Comparison of ENCODE assay signal across 14 cellular contexts in the genomic region with DNA sequence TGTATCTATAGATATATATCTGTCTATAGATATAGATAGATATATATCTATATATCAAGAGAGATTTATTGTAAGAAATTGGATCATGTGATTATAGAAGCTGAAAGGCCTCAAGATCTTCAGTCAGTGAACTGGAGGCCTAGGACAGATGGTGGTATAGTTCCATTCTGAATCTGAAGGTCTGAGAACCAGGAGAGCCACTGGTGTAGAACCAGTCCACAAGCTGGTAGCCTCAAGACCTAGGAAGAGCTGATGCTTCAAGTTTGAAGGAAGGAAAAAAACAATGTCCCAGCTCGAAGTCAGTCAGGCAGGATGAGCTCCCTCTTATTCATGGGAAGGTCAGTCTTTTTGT.
DNase-seq lines count a peak whose midpoint lies in the region; ATAC-seq lines count a peak whose summit lies in the region.
"Had no signal": no experiment of that assay in that cellular context is flagged by ENCODE, and none has a peak within 500 bp of the region (broad histone marks: within the 10 kb centered on the region; RNA-seq: fewer than 3 reads in every experiment).

No MANE protein-coding gene starts in this region.

- ATAC-seq in GM18519 (IDR thresholded peaks at IDR 0.05; ENCODE audit: low FRiP score, unreplicated experiment) (peak; percentile 66), GM19468 (IDR thresholded peaks at IDR 0.05; ENCODE audit: extremely low read depth, unreplicated experiment) (peak; percentile 59), HG02885 (IDR thresholded peaks at IDR 0.05; ENCODE audit: poor library complexity, unreplicated experiment) (peak; percentile 67), HG03558 (IDR thresholded peaks at IDR 0.05; ENCODE audit: extremely low read depth, unreplicated experiment) (peak; percentile 47)
- ATAC-seq: naive thymus-derived CD4-positive, alpha-beta T cell had no signal

- DNase-seq in H4 (ENCODE audit: low spot score) (no peak), COLO829 (ENCODE audit: low spot score) (no peak), mesenteric fat pad (ENCODE audit: low spot score) (no peak)
- no peak for DNase-seq in activated CD4-positive, alpha-beta T cell treated with anti-CD3 and anti-CD28 coated beads, Interleukin-2, amount 50 U/mL, for 1 hour
- DNase-seq: cortex of kidney; IMR-90; kidney; naive thymus-derived CD4-positive, alpha-beta T cell; NCI-H1436 treated with DMSO at 0.1 percent for 48 hours; trophoblast cell had no signal
